8 cellular contexts compared by ENCODE assay signal in genomic region chr13:61954092-61954491, GRCh38.
A peak's percentile ranks its signal among the peaks of the same experiment; 100 is the strongest.
DNase-seq lines count a peak whose midpoint lies in the region; ATAC-seq and TF ChIP-seq lines count a peak whose summit lies in the region.

No MANE protein-coding gene starts in this region.

- TF ChIP-seq CTCF in endodermal cell (conservative IDR thresholded peaks at IDR 0.05) (peak; percentile 76), spleen (IDR thresholded peaks at IDR 0.05 in 8 of 11, conservative IDR thresholded peaks at IDR 0.05 in 3 of 11) (peak in 3 of 11 experiments; percentile 14 to 33 (median 17))

- no peak for TF ChIP-seq POLR2A in spleen (IDR thresholded peaks at IDR 0.05)

- DNase-seq in NCI-H1092 treated with DMSO at 0.1 percent for 48 hours (lab: John Stamatoyannopoulos, UW) (peak; percentile 50), NCI-H1092 (lab: John Stamatoyannopoulos, UW) (no peak), NCI-H748 treated with DMSO at 0.1 percent for 48 hours (lab: John Stamatoyannopoulos, UW) (peak; percentile 48), endodermal cell (no peak), renal cortical epithelial cell (ENCODE audit: low read depth) (peak; percentile 41), spleen (no peak)
- DNase-seq in CD8-positive, alpha-beta memory T cell, result no peak

- WGBS in endodermal cell (ENCODE audit: insufficient coverage in 1 of 2, insufficient read length in 1 of 2), 2 experiments, result 7 to 22% methylated on average over 2 of the region's 3 CpGs
- WGBS in spleen, 5 donors, result 11 to 22% (median 13%) methylated on average over 3 of the region's 3 CpGs

- CTCF ChIA-PET in CD8-positive, alpha-beta memory T cell (lab: Charles Lee), result no interaction called here

- no peaks in the 10 kb centered on the region for H3K36me3 Mint-ChIP-seq in endodermal cell (ENCODE audit: low read depth)
- no peaks in the 10 kb centered on the region for H3K36me3 Mint-ChIP-seq in CD8-positive, alpha-beta memory T cell

- no peak overlapping the region for H3K9ac ChIP-seq in endodermal cell (ENCODE audit: extremely low read depth, low read length, poor library complexity, severe bottlenecking)

- H3K4me3 Mint-ChIP-seq in endodermal cell, result no peak overlapping the region
- H3K4me3 Mint-ChIP-seq in CD8-positive, alpha-beta memory T cell, result no peak overlapping the region

- H3K9me3 ChIP-seq in endodermal cell (ENCODE audit: control insufficient read depth, low read length), result no peaks in the 10 kb centered on the region
- H3K9me3 ChIP-seq in spleen, result no peaks in the 10 kb centered on the region
- no peaks in the 10 kb centered on the region for H3K9me3 ChIP-seq in CD8-positive, alpha-beta memory T cell (ENCODE audit: low read length)

- intact Hi-C loops in spleen (cut with DNase I; ENCODE audit: low total_unique reads), result no loop called here

- no peak overlapping the region for H3K27ac Mint-ChIP-seq in endodermal cell
- no peak overlapping the region for H3K27ac Mint-ChIP-seq in CD8-positive, alpha-beta memory T cell

- H3K27me3 ChIP-seq in endodermal cell (ENCODE audit: control insufficient read depth, insufficient read depth, low read length, poor library complexity, severe bottlenecking) (no peaks in the 10 kb centered on the region), spleen (replicated peaks in 1 of 7) (no peaks in the 10 kb centered on the region)
- H3K27me3 ChIP-seq in CD8-positive, alpha-beta memory T cell (ENCODE audit: insufficient read depth, low read length, poor library complexity, severe bottlenecking), result no peaks in the 10 kb centered on the region

- H3K9me3 Mint-ChIP-seq in endodermal cell, result no peaks in the 10 kb centered on the region
- peaks cover 0 to 7% (median 5%) of the 10 kb centered on the region in 5 donors for H3K9me3 Mint-ChIP-seq in CD8-positive, alpha-beta memory T cell

- no peak overlapping the region for H3K27ac ChIP-seq in endodermal cell (ENCODE audit: low read depth, low read length)
- H3K27ac ChIP-seq in spleen, result no peak overlapping the region
- H3K27ac ChIP-seq in CD8-positive, alpha-beta memory T cell (ENCODE audit: low read depth, low read length), result no peak overlapping the region

- H3K4me1 Mint-ChIP-seq in endodermal cell, result no peaks in the 10 kb centered on the region
- H3K4me1 Mint-ChIP-seq in CD8-positive, alpha-beta memory T cell, result no peaks in the 10 kb centered on the region

- no peaks in the 10 kb centered on the region for H3K27me3 Mint-ChIP-seq in endodermal cell (ENCODE audit: insufficient read depth)
- peaks cover 0 to 1% of the 10 kb centered on the region in 2 donors for H3K27me3 Mint-ChIP-seq in CD8-positive, alpha-beta memory T cell

- no peak for ATAC-seq in HG03045 (IDR thresholded peaks at IDR 0.05; ENCODE audit: unreplicated experiment)

- H3K36me3 ChIP-seq in endodermal cell (ENCODE audit: control insufficient read depth, insufficient read depth, low read length), result no peaks in the 10 kb centered on the region
- no peaks in the 10 kb centered on the region for H3K36me3 ChIP-seq in spleen
- no peaks in the 10 kb centered on the region for H3K36me3 ChIP-seq in CD8-positive, alpha-beta memory T cell (ENCODE audit: insufficient read depth, low read length)

- H3K4me3 ChIP-seq in endodermal cell (ENCODE audit: low read length) (no peak overlapping the region), spleen (no peak overlapping the region)
- H3K4me3 ChIP-seq in CD8-positive, alpha-beta memory T cell (ENCODE audit: low read length), result no peak overlapping the region

- H3K4me1 ChIP-seq in endodermal cell (ENCODE audit: control insufficient read depth, insufficient read depth, low read length) (no peaks in the 10 kb centered on the region), spleen (no peaks in the 10 kb centered on the region)
- H3K4me1 ChIP-seq in CD8-positive, alpha-beta memory T cell (ENCODE audit: insufficient read depth, low read length), result no peaks in the 10 kb centered on the region

- POLR2A ChIA-PET in CD8-positive, alpha-beta memory T cell (lab: Charles Lee), result no interaction called here

Comparison
In these comparisons a context has a peak if more than half of its experiments do, and no peak if none do; other contexts are left out.
1. DNase-seq: peak in NCI-H1092 treated with DMSO at 0.1 percent for 48 hours (single experiment), NCI-H748 treated with DMSO at 0.1 percent for 48 hours (single experiment) and renal cortical epithelial cell (single experiment); none in NCI-H1092 (single experiment), endodermal cell (single experiment), spleen (single experiment) and CD8-positive, alpha-beta memory T cell (0 of 5).